ENCODE assay signal across 7 cellular contexts in genomic region chr5:160008529-160008876, GRCh38. TPM values are rescaled to one million over a fixed set of nuclear protein-coding genes. Genes with fewer than 3 reads are reported as not detected.
A peak's percentile ranks its signal among the peaks of the same experiment; 100 is the strongest.
DNase-seq lines count a peak whose midpoint lies in the region; ATAC-seq and TF ChIP-seq lines count a peak whose summit lies in the region.
"Not testable (repeated sequence)": the region's sequence is repeated elsewhere in the genome, so short reads cannot be mapped to it uniquely, and the experiment has no call there.

No MANE protein-coding gene starts in this region.

- H3K79me2 ChIP-seq in OCI-LY7 (ENCODE audit: insufficient read depth, low read depth, low read length): peaks cover 32% of the 10 kb centered on the region

- H3K27ac ChIP-seq in OCI-LY7 (ENCODE audit: low read depth, low read length, poor library complexity, severe bottlenecking); ascending aorta: not testable (repeated sequence)
- H3K27ac ChIP-seq in gastroesophageal sphincter: peak overlapping the region in 3 of 4 donors; percentile 85 to 94 (median 87)

- not testable (repeated sequence) for BruUV-seq in OCI-LY7 (replicated peaks; lab: Mats Ljungman, UMichigan)

- WGBS in gastroesophageal sphincter (ENCODE audit: low coverage in 1 of 2), 2 donors: 79% methylated on average over 6 of the region's 14 CpGs; no CpG with 5 or more reads in 1 of the 2 donors

- ATAC-seq in GM18870 (IDR thresholded peaks at IDR 0.05; ENCODE audit: unreplicated experiment): peak; percentile 19
- ATAC-seq in HG02943 (IDR thresholded peaks at IDR 0.05; ENCODE audit: low read depth, unreplicated experiment): peak; percentile 20
- ATAC-seq in gastroesophageal sphincter: not testable (repeated sequence)

- TF ChIP-seq EP300 in gastroesophageal sphincter (IDR thresholded peaks at IDR 0.05): not testable (repeated sequence)

- TF ChIP-seq CTCF in OCI-LY7 (conservative IDR thresholded peaks at IDR 0.05; ENCODE audit: low read length); ascending aorta (IDR thresholded peaks at IDR 0.05); gastroesophageal sphincter (IDR thresholded peaks at IDR 0.05): not testable (repeated sequence)

- not testable (repeated sequence) for TF ChIP-seq POLR2A in gastroesophageal sphincter (IDR thresholded peaks at IDR 0.05)

- 0 out of 2 replicates have a peak overlapping the region, but pooled peaks have one; percentile 9 for H3K4me2 ChIP-seq in OCI-LY7 (ENCODE audit: low read length)

- H3K9me2 ChIP-seq in OCI-LY7 (ENCODE audit: insufficient read depth, low read length): not testable (repeated sequence)

- CTCF ChIA-PET in OCI-LY7 (lab: Charles Lee; ENCODE audit: unreplicated experiment): interaction anchor here (0.6 kb wide), 1 partner anchor 1812 kb away, joined by 4 read pairs; no protein-coding TSS in a partner anchor

- intact Hi-C loops in OCI-LY7 (cut with micrococcal nuclease; ENCODE audit: unreplicated experiment): not testable (repeated sequence)
- intact Hi-C loops in ascending aorta (cut with DNase I): loop anchor here (2.0 kb wide), 1 partner anchor 110 kb away; the partner anchor contains the start of gene PWWP2A

- H2AFZ ChIP-seq in OCI-LY7 (ENCODE audit: low read length): peak overlapping the region; percentile 100

- not testable (repeated sequence) for H4K20me1 ChIP-seq in OCI-LY7 (ENCODE audit: insufficient read depth, low read length)

- DNase-seq in OCI-LY7 (ENCODE audit: low spot score); ascending aorta (ENCODE audit: low spot score in 2 of 2); skeletal muscle cell (ENCODE audit: low read depth): not testable (repeated sequence)

- H3K36me3 ChIP-seq in OCI-LY7 (ENCODE audit: insufficient read depth, low read length) (peaks cover 31% of the 10 kb centered on the region), ascending aorta (peaks cover 8 to 13% of the 10 kb centered on the region in 2 donors), gastroesophageal sphincter (peaks cover 0 to 31% of the 10 kb centered on the region in 2 donors)
- not testable (repeated sequence) for H3K36me3 ChIP-seq in mucosa of stomach (ENCODE audit: control insufficient read depth, insufficient read depth, low read length)

- POLR2A ChIA-PET in OCI-LY7 (lab: Charles Lee): interaction anchor here (0.6 to 1.6 kb wide), 7 partner anchors 10 to 956 kb away, joined by 3 to 13 read pairs (median 3); no protein-coding TSS in a partner anchor

- peak overlapping the region; percentile 88 for H3K4me3 ChIP-seq in OCI-LY7 (ENCODE audit: low read depth, low read length, poor library complexity, severe bottlenecking)
- peak overlapping the region; percentile 6 to 74 for H3K4me3 ChIP-seq in ascending aorta
- peak overlapping the region; percentile 74 to 99 for H3K4me3 ChIP-seq in gastroesophageal sphincter
- peak overlapping the region; percentile 19 for H3K4me3 ChIP-seq in mucosa of stomach (ENCODE audit: low read length)
- H3K4me3 ChIP-seq in skeletal muscle cell (ENCODE audit: low read depth, low read length): peak overlapping the region; percentile 90

- peaks cover 14% of the 10 kb centered on the region for H3K4me1 ChIP-seq in OCI-LY7 (ENCODE audit: insufficient read depth, low read length, poor library complexity, severe bottlenecking)
- peaks cover 4 to 10% of the 10 kb centered on the region in 2 donors for H3K4me1 ChIP-seq in ascending aorta
- H3K4me1 ChIP-seq in gastroesophageal sphincter: peaks cover 0 to 29% (median 15%) of the 10 kb centered on the region in 3 donors
- not testable (repeated sequence) for H3K4me1 ChIP-seq in mucosa of stomach (ENCODE audit: control insufficient read depth, insufficient read depth, low read length)

- not testable (repeated sequence) for H3K27me3 ChIP-seq in ascending aorta; gastroesophageal sphincter; mucosa of stomach (ENCODE audit: control insufficient read depth, insufficient read depth, low read length)

- H3K9me3 ChIP-seq in OCI-LY7 (ENCODE audit: low read length); ascending aorta; gastroesophageal sphincter; mucosa of stomach (ENCODE audit: control insufficient read depth, low read length): not testable (repeated sequence)

- not testable (repeated sequence) for H3K9ac ChIP-seq in mucosa of stomach (ENCODE audit: low read length)

RNA-seq across cellular contexts. Expression of gene TTC1, which starts 0.4 kb away (rescaled TPM):
- 32.6 and 47.2 TPM in 2 replicates for total RNA-seq in OCI-LY7 (2014; rRNA removed; shearing (Covaris generic))
- total RNA-seq in OCI-LY7 (2022) (35.1 TPM in 2 replicates), ascending aorta (13.7 TPM), gastroesophageal sphincter (10 to 100 TPM; 39.3 to 62.9 (median 58.9) TPM)

Comparison
In these comparisons a context has a peak if more than half of its experiments do, and no peak if none do; other contexts are left out.
1. H3K4me3 ChIP-seq: peak in every context shown above with its lines; median percentile 90 in skeletal muscle cell; 88 in OCI-LY7; 86 in gastroesophageal sphincter; 40 in ascending aorta; 19 in mucosa of stomach.